ENCODE assay signal across 1 cellular context in genomic region chr11:106187860-106188456, GRCh38.
TF ChIP-seq lines count a peak whose summit lies in the region.

No MANE protein-coding gene starts in this region.

TF ChIP-seq in GM23338, 12 proteins besides CTCF, POLR2A, EP300 and RAD21 (continued from another document):
- TF ChIP-seq REST (IDR thresholded peaks at IDR 0.05; ENCODE audit: unreplicated experiment) = no peak
- TF ChIP-seq ETS1 (IDR thresholded peaks at IDR 0.05) = no peak
- TF ChIP-seq POLR2AphosphoS5 (IDR thresholded peaks at IDR 0.05; ENCODE audit: low read depth) = no peak
- no peak for TF ChIP-seq NANOG (IDR thresholded peaks at IDR 0.05; ENCODE audit: borderline replicate concordance)
- TF ChIP-seq JUNB (IDR thresholded peaks at IDR 0.05; ENCODE audit: unreplicated experiment) = no peak
- no peak for TF ChIP-seq CREB1 (CRISPR knock-in tag; IDR thresholded peaks at IDR 0.05; ENCODE audit: low read depth)
